12 cellular contexts compared by ENCODE assay signal in genomic region chr4:7971881-7972500, GRCh38. TPM values are rescaled to one million over a fixed set of nuclear protein-coding genes. Genes with fewer than 3 reads are reported as not detected.
A peak's percentile ranks its signal among the peaks of the same experiment; 100 is the strongest.
DNase-seq lines count a peak whose midpoint lies in the region; ATAC-seq and TF ChIP-seq lines count a peak whose summit lies in the region.
"Had no signal": no experiment of that assay in that cellular context is flagged by ENCODE, and none has a peak within 500 bp of the region (broad histone marks: within the 10 kb centered on the region; RNA-seq: fewer than 3 reads in every experiment).

No MANE protein-coding gene starts in this region.

- peaks cover 70% of the 10 kb centered on the region for H3K4me1 Mint-ChIP-seq in activated CD4-positive, alpha-beta T cell treated with anti-CD3 and anti-CD28 coated beads, Interleukin-2, amount 10 ng/mL, durations not matched to agents 24 days and 14 days
- peaks cover 52% of the 10 kb centered on the region for H3K4me1 Mint-ChIP-seq in activated CD8-positive, alpha-beta T cell treated with anti-CD3 and anti-CD28 coated beads, Interleukin-2, amount 10 ng/mL, durations not matched to agents 7 days and 5 days (ENCODE audit: low read depth)
- peaks cover 61% of the 10 kb centered on the region for H3K4me1 Mint-ChIP-seq in stimulated activated naive CD8-positive, alpha-beta T cell treated with anti-CD3 and anti-CD28 coated beads, Interleukin-15, Interleukin-2, amounts not matched to agents 100 ng/mL and 50 ng/mL, for 24 hours (ENCODE audit: low read depth)

- DNase-seq in activated CD4-positive, alpha-beta T cell treated with anti-CD3 and anti-CD28 coated beads, Interleukin-2, amount 10 ng/mL, durations not matched to agents 24 days and 14 days: no peak
- DNase-seq in activated CD4-positive, alpha-beta T cell treated with anti-CD3 and anti-CD28 coated beads for 1 hour: no peak
- no peak for DNase-seq in activated CD8-positive, alpha-beta T cell treated with anti-CD3 and anti-CD28 coated beads, Interleukin-2, amount 10 ng/mL, durations not matched to agents 7 days and 5 days
- DNase-seq in foreskin keratinocyte (peak in 1 of 2 donors; percentile 69), NCI-H526 (lab: John Stamatoyannopoulos, UW) (no peak)
- DNase-seq: effector CD8-positive, alpha-beta T cell; KG1; occipital lobe; tibial artery had no signal

- H3K9me3 Mint-ChIP-seq in activated CD4-positive, alpha-beta T cell treated with anti-CD3 and anti-CD28 coated beads, Interleukin-2, amount 10 ng/mL, durations not matched to agents 24 days and 14 days: no peaks in the 10 kb centered on the region
- H3K9me3 Mint-ChIP-seq in activated CD8-positive, alpha-beta T cell treated with anti-CD3 and anti-CD28 coated beads, Interleukin-2, amount 10 ng/mL, durations not matched to agents 7 days and 5 days (ENCODE audit: insufficient read depth): no peaks in the 10 kb centered on the region
- H3K9me3 Mint-ChIP-seq in stimulated activated naive CD8-positive, alpha-beta T cell treated with anti-CD3 and anti-CD28 coated beads, Interleukin-15, Interleukin-2, amounts not matched to agents 100 ng/mL and 50 ng/mL, for 24 hours: no peaks in the 10 kb centered on the region

- H3K27ac ChIP-seq in foreskin keratinocyte: peak overlapping the region; percentile 82
- H3K27ac ChIP-seq: tibial artery had no signal

- H3K4me3 Mint-ChIP-seq in activated CD4-positive, alpha-beta T cell treated with anti-CD3 and anti-CD28 coated beads, Interleukin-2, amount 10 ng/mL, durations not matched to agents 24 days and 14 days: peak overlapping the region; percentile 96
- H3K4me3 Mint-ChIP-seq in activated CD8-positive, alpha-beta T cell treated with anti-CD3 and anti-CD28 coated beads, Interleukin-2, amount 10 ng/mL, durations not matched to agents 7 days and 5 days: peak overlapping the region; percentile 33
- peak overlapping the region; percentile 84 for H3K4me3 Mint-ChIP-seq in stimulated activated naive CD8-positive, alpha-beta T cell treated with anti-CD3 and anti-CD28 coated beads, Interleukin-15, Interleukin-2, amounts not matched to agents 100 ng/mL and 50 ng/mL, for 24 hours

- peaks cover 32% of the 10 kb centered on the region for H3K36me3 Mint-ChIP-seq in activated CD4-positive, alpha-beta T cell treated with anti-CD3 and anti-CD28 coated beads, Interleukin-2, amount 10 ng/mL, durations not matched to agents 24 days and 14 days (ENCODE audit: low read depth)
- H3K36me3 Mint-ChIP-seq in activated CD8-positive, alpha-beta T cell treated with anti-CD3 and anti-CD28 coated beads, Interleukin-2, amount 10 ng/mL, durations not matched to agents 7 days and 5 days (ENCODE audit: low read depth): peaks cover 7% of the 10 kb centered on the region
- H3K36me3 Mint-ChIP-seq in stimulated activated naive CD8-positive, alpha-beta T cell treated with anti-CD3 and anti-CD28 coated beads, Interleukin-15, Interleukin-2, amounts not matched to agents 100 ng/mL and 50 ng/mL, for 24 hours (ENCODE audit: low read depth): no peaks in the 10 kb centered on the region

- POLR2A ChIA-PET in activated CD8-positive, alpha-beta T cell treated with anti-CD3 and anti-CD28 coated beads, Interleukin-2, amount 10 ng/mL, durations not matched to agents 7 days and 5 days (lab: Charles Lee): no interaction called here

- H3K27me3 Mint-ChIP-seq in activated CD4-positive, alpha-beta T cell treated with anti-CD3 and anti-CD28 coated beads, Interleukin-2, amount 10 ng/mL, durations not matched to agents 24 days and 14 days: no peaks in the 10 kb centered on the region
- H3K27me3 Mint-ChIP-seq in activated CD8-positive, alpha-beta T cell treated with anti-CD3 and anti-CD28 coated beads, Interleukin-2, amount 10 ng/mL, durations not matched to agents 7 days and 5 days (ENCODE audit: low read depth): no peaks in the 10 kb centered on the region
- H3K27me3 Mint-ChIP-seq in stimulated activated naive CD8-positive, alpha-beta T cell treated with anti-CD3 and anti-CD28 coated beads, Interleukin-15, Interleukin-2, amounts not matched to agents 100 ng/mL and 50 ng/mL, for 24 hours: no peaks in the 10 kb centered on the region

- H3K4me1 ChIP-seq in foreskin keratinocyte: peaks cover 15% of the 10 kb centered on the region

- CTCF ChIA-PET in activated CD8-positive, alpha-beta T cell treated with anti-CD3 and anti-CD28 coated beads, Interleukin-2, amount 10 ng/mL, durations not matched to agents 7 days and 5 days (lab: Charles Lee): no interaction called here

- no peaks in the 10 kb centered on the region for H3K27me3 ChIP-seq in foreskin keratinocyte
- H3K27me3 ChIP-seq: tibial artery had no signal

- peak overlapping the region; percentile 99 for H3K27ac Mint-ChIP-seq in activated CD4-positive, alpha-beta T cell treated with anti-CD3 and anti-CD28 coated beads, Interleukin-2, amount 10 ng/mL, durations not matched to agents 24 days and 14 days
- H3K27ac Mint-ChIP-seq in activated CD8-positive, alpha-beta T cell treated with anti-CD3 and anti-CD28 coated beads, Interleukin-2, amount 10 ng/mL, durations not matched to agents 7 days and 5 days: peak overlapping the region; percentile 94
- H3K27ac Mint-ChIP-seq in stimulated activated naive CD8-positive, alpha-beta T cell treated with anti-CD3 and anti-CD28 coated beads, Interleukin-15, Interleukin-2, amounts not matched to agents 100 ng/mL and 50 ng/mL, for 24 hours: peak overlapping the region; percentile 85

- intact Hi-C loops in activated CD4-positive, alpha-beta T cell treated with anti-CD3 and anti-CD28 coated beads, Interleukin-2, amount 10 ng/mL, durations not matched to agents 24 days and 14 days (cut with micrococcal nuclease): no loop called here

- no peak for ATAC-seq in activated CD8-positive, alpha-beta T cell treated with anti-CD3 and anti-CD28 coated beads, Interleukin-2, amount 10 ng/mL, durations not matched to agents 7 days and 5 days
- ATAC-seq in foreskin keratinocyte: peak; percentile 41
- ATAC-seq in HG03039 (IDR thresholded peaks at IDR 0.05; ENCODE audit: unreplicated experiment): no peak
- ATAC-seq in GM18520 (IDR thresholded peaks at IDR 0.05; ENCODE audit: unreplicated experiment): no peak

- no peak for TF ChIP-seq CTCF in foreskin keratinocyte (conservative IDR thresholded peaks at IDR 0.05)

RNA-seq across cellular contexts. Expression of gene AFAP1, which starts 32.3 kb away (rescaled TPM):
- 37.6 and 40.8 TPM in 2 replicates for total RNA-seq in activated CD4-positive, alpha-beta T cell treated with anti-CD3 and anti-CD28 coated beads, Interleukin-2, amount 10 ng/mL, durations not matched to agents 24 days and 14 days
- total RNA-seq in activated CD8-positive, alpha-beta T cell treated with anti-CD3 and anti-CD28 coated beads, Interleukin-2, amount 10 ng/mL, durations not matched to agents 7 days and 5 days: 1 to 10 TPM; 5.3 to 6.2 TPM
- 21.3 and 35.9 TPM in 2 replicates for total RNA-seq in foreskin keratinocyte
- polyA plus RNA-seq in foreskin keratinocyte: 6.1 and 8.6 TPM in 2 replicates

Comparison
In these comparisons a context has a peak if more than half of its experiments do, and no peak if none do; other contexts are left out.
1. H3K4me3 Mint-ChIP-seq: peak in every context shown above with its lines; median percentile 96 in activated CD4-positive, alpha-beta T cell treated with anti-CD3 and anti-CD28 coated beads, Interleukin-2, amount 10 ng/mL, durations not matched to agents 24 days and 14 days; 84 in stimulated activated naive CD8-positive, alpha-beta T cell treated with anti-CD3 and anti-CD28 coated beads, Interleukin-15, Interleukin-2, amounts not matched to agents 100 ng/mL and 50 ng/mL, for 24 hours; 33 in activated CD8-positive, alpha-beta T cell treated with anti-CD3 and anti-CD28 coated beads, Interleukin-2, amount 10 ng/mL, durations not matched to agents 7 days and 5 days.